12 cellular contexts compared by ENCODE assay signal in genomic region chr3:88061749-88062148, GRCh38. TPM values are rescaled to one million over a fixed set of nuclear protein-coding genes. Genes with fewer than 3 reads are reported as not detected.
DNase-seq lines count a peak whose midpoint lies in the region; ATAC-seq and TF ChIP-seq lines count a peak whose summit lies in the region.
"Had no signal": no experiment of that assay in that cellular context is flagged by ENCODE, and none has a peak within 500 bp of the region (broad histone marks: within the 10 kb centered on the region; RNA-seq: fewer than 3 reads in every experiment).

No MANE protein-coding gene starts in this region.

- ATAC-seq in HG02938 (IDR thresholded peaks at IDR 0.05; ENCODE audit: unreplicated experiment): no peak
- ATAC-seq: left cardiac atrium, right cardiac atrium had no signal

- peak overlapping the region; percentile 3 for H3K9ac ChIP-seq in mammary epithelial cell (ENCODE audit: insufficient read depth, low read length)

- H3K79me2 ChIP-seq in mammary epithelial cell (ENCODE audit: insufficient read depth, low read length) (peaks cover 93% of the 10 kb centered on the region), osteoblast (ENCODE audit: insufficient read depth, low read length) (peaks cover 89% of the 10 kb centered on the region)

- H3K4me2 ChIP-seq in mammary epithelial cell (ENCODE audit: insufficient read depth, low read depth, low read length) (peak overlapping the region; percentile 85), osteoblast (ENCODE audit: insufficient read depth, low read length) (peak overlapping the region; percentile 87)

- H3K4me1 ChIP-seq in mammary epithelial cell (ENCODE audit: insufficient read depth, low read length): peaks cover 15% of the 10 kb centered on the region
- H3K4me1 ChIP-seq in osteoblast (ENCODE audit: insufficient read depth, low read length): peaks cover 24% of the 10 kb centered on the region

- H3K27me3 ChIP-seq in mammary epithelial cell (ENCODE audit: insufficient read depth, low read length) (no peaks in the 10 kb centered on the region), osteoblast (ENCODE audit: insufficient read depth, low read length) (no peaks in the 10 kb centered on the region)

- H3K27ac Mint-ChIP-seq in activated T-cell treated with anti-CD3 and anti-CD28 coated beads, Interleukin-2, amount 50 U/mL, for 24 hours: peak overlapping the region; percentile 16
- H3K27ac Mint-ChIP-seq: endodermal cell had no signal

- H3K4me3 ChIP-seq in mammary epithelial cell (replicated peaks in 1 of 3; ENCODE audit: insufficient read depth in 1 of 3, low read depth in 2 of 3, low read length in 3 of 3): peak overlapping the region; percentile 18 to 94 (median 91)
- no peak overlapping the region for H3K4me3 ChIP-seq in osteoblast (ENCODE audit: insufficient read depth, low read length)

- CTCF ChIA-PET in mammary epithelial cell (lab: Charles Lee; ENCODE audit: low non-redundant PET): no interaction called here

- dilution Hi-C loops in mammary epithelial cell (cut with HindIII; ENCODE audit: low sequenced_read_pairs): no loop called here

- no peaks in the 10 kb centered on the region for H3K9me3 Mint-ChIP-seq in activated T-cell treated with anti-CD3 and anti-CD28 coated beads, Interleukin-2, amount 50 U/mL, for 24 hours
- H3K9me3 Mint-ChIP-seq: endodermal cell had no signal

- H2AFZ ChIP-seq in mammary epithelial cell (ENCODE audit: low read depth, low read length) (no peak overlapping the region), osteoblast (ENCODE audit: low read length) (no peak overlapping the region)

- in situ Hi-C loops in mammary epithelial cell (cut with MboI; ENCODE audit: low sequenced_read_pairs in 2 of 2): no loop called here

- H3K36me3 ChIP-seq in mammary epithelial cell (ENCODE audit: insufficient read depth, low read length) (no peaks in the 10 kb centered on the region), osteoblast (ENCODE audit: insufficient read depth, low read length) (no peaks in the 10 kb centered on the region)

- BruUV-seq in mammary epithelial cell (replicated peaks; lab: Mats Ljungman, UMichigan): no TSS peak

- peaks cover 48% of the 10 kb centered on the region for H3K4me1 Mint-ChIP-seq in activated T-cell treated with anti-CD3 and anti-CD28 coated beads, Interleukin-2, amount 50 U/mL, for 24 hours (ENCODE audit: low read depth)

- H3K36me3 Mint-ChIP-seq in activated T-cell treated with anti-CD3 and anti-CD28 coated beads, Interleukin-2, amount 50 U/mL, for 24 hours (ENCODE audit: low read depth): peaks cover 36% of the 10 kb centered on the region

- H3K27ac ChIP-seq in mammary epithelial cell (ENCODE audit: insufficient read depth, low read depth, low read length) (peak overlapping the region; percentile 22), osteoblast (ENCODE audit: low read depth, low read length) (no peak overlapping the region)

- H3K9me3 ChIP-seq in mammary epithelial cell (replicated peaks; ENCODE audit: insufficient read depth, low read length) (no peaks in the 10 kb centered on the region), osteoblast (ENCODE audit: low read depth, low read length) (no peaks in the 10 kb centered on the region)

- intact Hi-C loops in mammary epithelial cell (cut with micrococcal nuclease): no loop called here

- peaks cover 3% of the 10 kb centered on the region for H4K20me1 ChIP-seq in mammary epithelial cell (ENCODE audit: insufficient read depth, low read length)
- peaks cover 26% of the 10 kb centered on the region for H4K20me1 ChIP-seq in osteoblast (ENCODE audit: insufficient read depth, low read length)

- H3K4me3 Mint-ChIP-seq in activated T-cell treated with anti-CD3 and anti-CD28 coated beads, Interleukin-2, amount 50 U/mL, for 24 hours: peak overlapping the region; percentile 96
- H3K4me3 Mint-ChIP-seq: endodermal cell had no signal

- H3K27me3 Mint-ChIP-seq in activated T-cell treated with anti-CD3 and anti-CD28 coated beads, Interleukin-2, amount 50 U/mL, for 24 hours: no peaks in the 10 kb centered on the region

- DNase-seq in activated T-cell treated with anti-CD3 and anti-CD28 coated beads, Interleukin-2, amount 50 U/mL, for 24 hours: no peak
- no peak for DNase-seq in activated T-cell treated with anti-CD3 and anti-CD28 coated beads, Interleukin-2, amount 50 U/mL, for 48 hours
- peak; percentile 71 for DNase-seq in NOMO-1 treated with DMSO at 0.1 percent for 48 hours (lab: John Stamatoyannopoulos, UW; ENCODE audit: unreplicated experiment)
- no peak for DNase-seq in mammary epithelial cell
- DNase-seq in osteoblast (ENCODE audit: insufficient read length, low spot score, missing footprints): peak; percentile 10
- DNase-seq in germinal center (ENCODE audit: low spot score): no peak
- no peak for DNase-seq in iPS-NIHi7 (ENCODE audit: extremely low spot score)
- DNase-seq: endodermal cell, left cardiac atrium, NCI-H2029 treated with DMSO at 0.1 percent for 48 hours, right cardiac atrium had no signal

- 48% methylated on average over 1 of the region's 1 CpG for WGBS in mammary epithelial cell (ENCODE audit: low coverage, missing lambda C conversion rate)

- TF ChIP-seq CTCF in mammary epithelial cell (conservative IDR thresholded peaks at IDR 0.05 in 1 of 2, IDR thresholded peaks at IDR 0.05 in 1 of 2; ENCODE audit: extremely low read depth in 1 of 2, insufficient read depth in 1 of 2, low read depth in 1 of 2, low read length in 2 of 2): no peak
- no peak for TF ChIP-seq CTCF in osteoblast (IDR thresholded peaks at IDR 0.05; ENCODE audit: extremely low read depth, low read depth, low read length)

RNA-seq across cellular contexts. Expression of gene ZNF654, which starts 2.7 kb away (rescaled TPM):
- total RNA-seq in mammary epithelial cell (10 to 100 TPM; 18.6 to 20.3 TPM), osteoblast (21.8 and 23.2 TPM in 2 replicates)
- 3.3 TPM for polyA plus RNA-seq in mammary epithelial cell
- 18.3 TPM for polyA minus RNA-seq in mammary epithelial cell

RNA-seq across cellular contexts. Expression of gene CGGBP1, which starts 2.9 kb away (rescaled TPM):
- total RNA-seq in mammary epithelial cell (10 to 100 TPM; 43.3 to 61.9 TPM), osteoblast (107 and 111 TPM in 2 replicates)
- polyA plus RNA-seq in mammary epithelial cell: 37.0 TPM
- polyA minus RNA-seq in mammary epithelial cell: 85.4 TPM

Comparison
In these comparisons a context has a peak if more than half of its experiments do, and no peak if none do; other contexts are left out.
1. DNase-seq: peak in NOMO-1 treated with DMSO at 0.1 percent for 48 hours (single experiment) and osteoblast (single experiment); none in activated T-cell treated with anti-CD3 and anti-CD28 coated beads, Interleukin-2, amount 50 U/mL, for 24 hours (single experiment), activated T-cell treated with anti-CD3 and anti-CD28 coated beads, Interleukin-2, amount 50 U/mL, for 48 hours (0 of 2), mammary epithelial cell (single experiment), germinal center (single experiment) and iPS-NIHi7 (single experiment).